ENCODE assay signal across 9 cellular contexts in the genomic region with DNA sequence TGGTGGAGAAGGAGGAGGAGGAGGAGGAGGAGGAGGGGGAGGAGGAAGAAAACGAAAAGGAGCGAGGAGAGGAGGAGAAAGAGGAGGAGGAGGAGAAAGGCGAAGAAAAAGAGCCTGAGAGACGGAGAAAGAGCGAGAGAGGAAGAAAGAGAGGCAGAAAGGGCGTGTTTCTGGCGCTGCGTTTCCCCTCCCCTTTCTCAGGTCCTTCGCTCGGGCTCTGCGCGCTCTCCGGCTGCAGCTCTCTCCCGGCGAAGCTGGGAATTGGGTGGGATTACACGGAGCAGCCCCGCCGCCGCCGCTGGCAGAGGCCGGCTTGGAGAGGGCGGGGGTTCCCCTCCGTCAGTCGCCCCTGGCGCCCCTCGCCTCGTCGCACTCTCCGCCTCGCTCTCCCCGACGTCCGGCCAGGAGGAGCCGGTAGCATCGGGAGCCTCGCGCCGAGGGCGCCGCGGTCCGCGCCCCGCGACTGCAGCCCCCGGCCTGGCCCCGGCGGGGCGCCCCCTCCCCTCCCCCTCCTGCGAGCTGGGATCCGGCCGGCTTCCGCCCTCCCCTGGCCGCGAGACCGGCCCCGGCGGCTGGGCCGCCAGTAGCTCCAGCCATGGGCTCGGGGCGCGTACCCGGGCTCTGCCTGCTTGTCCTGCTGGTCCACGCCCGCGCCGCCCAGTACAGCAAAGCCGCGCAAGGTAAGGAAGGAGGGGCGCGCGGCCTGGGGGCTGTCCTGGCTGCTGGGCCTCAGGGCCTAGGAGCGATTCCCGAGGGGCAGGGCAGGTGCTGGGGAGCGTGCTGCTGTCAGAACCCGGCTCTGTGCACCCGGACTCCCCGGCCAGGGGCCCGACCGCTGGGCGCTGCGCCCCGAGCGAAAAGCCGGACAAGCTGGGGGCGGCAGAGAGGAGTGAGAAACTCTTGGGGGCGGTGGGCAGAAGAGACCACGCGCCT. TPM values are rescaled to one million over a fixed set of nuclear protein-coding genes. Genes with fewer than 3 reads are reported as not detected.
DNase-seq lines count a peak whose midpoint lies in the region; ATAC-seq, FAIRE-seq and TF ChIP-seq lines count a peak whose summit lies in the region.
"Had no signal": no experiment of that assay in that cellular context is flagged by ENCODE, and none has a peak within 500 bp of the region (broad histone marks: within the 10 kb centered on the region; RNA-seq: fewer than 3 reads in every experiment).

TSS of gene SCUBE3 (plus strand) at position 133 of the 933 bp plus-strand sequence. CDS start at position 596, 463 bp downstream.

- TF ChIP-seq POLR2A in A549 (IDR thresholded peaks at IDR 0.05; ENCODE audit: low read length) (no peak), right lobe of liver (IDR thresholded peaks at IDR 0.05) (no peak), thyroid gland (IDR thresholded peaks at IDR 0.05) (peak in 1 of 2 donors; percentile 77)

- no peaks in the 10 kb centered on the region for H3K79me2 ChIP-seq in PC-9 (ENCODE audit: low read depth)

- POLR2A ChIA-PET in A549 (lab: Yijun Ruan, JAX), result interaction anchor here (1.0 kb wide), 1 partner anchor 45 kb away, joined by 3 read pairs; no protein-coding TSS in a partner anchor
- POLR2A ChIA-PET in PC-9 (lab: Charles Lee; ENCODE audit: unreplicated experiment), result no interaction called here

- H4K20me1 ChIP-seq in PC-9 (ENCODE audit: insufficient read depth), result no peaks in the 10 kb centered on the region

- H3K4me1 ChIP-seq in A549 (no peaks in the 10 kb centered on the region), PC-9 (replicated peaks; ENCODE audit: insufficient read depth) (no peaks in the 10 kb centered on the region), right lobe of liver (peaks cover 0 to 13% (median 0%) of the 10 kb centered on the region in 4 donors), thyroid gland (peaks cover 38 to 51% of the 10 kb centered on the region in 2 donors)

- peak; percentile 60 to 72; a peak in 5 of 6 replicates for ATAC-seq in A549
- ATAC-seq in right lobe of liver, result peak; percentile 44 to 56 (median 52)
- ATAC-seq in HG03108 (IDR thresholded peaks at IDR 0.05; ENCODE audit: unreplicated experiment), result no peak

- CTCF ChIA-PET in A549 (lab: Yijun Ruan, JAX) (interaction anchor here (1.1 to 1.2 kb wide), 2 partner anchors 67 to 74 kb away, joined by 3 read pairs; no protein-coding TSS in a partner anchor), PC-9 (lab: Charles Lee) (no interaction called here)

- BruUV-seq in PC-9 (replicated peaks; lab: Mats Ljungman, UMichigan), result no TSS peak

- H3K4me3 ChIP-seq in A549 (peak within 1 kb of the TSS; percentile 58), PC-9 (peak within 1 kb of the TSS; percentile 44; the same call in 1 of the 2 replicates), right lobe of liver (peak within 1 kb of the TSS; percentile 37 to 41 (median 37)), thyroid gland (replicated peaks in 1 of 3) (peak within 1 kb of the TSS; percentile 49 to 59 (median 57))

- H3K9me3 ChIP-seq in A549 (no peaks in the 10 kb centered on the region), PC-9 (ENCODE audit: insufficient read depth, low read depth) (no peaks in the 10 kb centered on the region), right lobe of liver (no peaks in the 10 kb centered on the region), thyroid gland (no peaks in the 10 kb centered on the region)

- peak within 1 kb of the TSS; percentile 97 for H3K4me2 ChIP-seq in A549
- peak within 1 kb of the TSS; percentile 70 for H3K4me2 ChIP-seq in PC-9

- H3F3A ChIP-seq in PC-9 (ENCODE audit: insufficient read depth, low read depth), result no peaks in the 10 kb centered on the region; the same call in 1 of the 2 replicates

- peaks cover 22% of the 10 kb centered on the region for H3K27me3 ChIP-seq in PC-9 (ENCODE audit: insufficient read depth, low read depth)
- peaks cover 0 to 4% of the 10 kb centered on the region in 2 donors for H3K27me3 ChIP-seq in right lobe of liver
- H3K27me3 ChIP-seq in thyroid gland, result no peaks in the 10 kb centered on the region

- WGBS in A549 (ENCODE audit: missing lambda C conversion rate), result 33% methylated on average over 41 of the region's 89 CpGs
- 7% methylated on average over 26 of the region's 89 CpGs for WGBS in right lobe of liver (ENCODE audit: insufficient coverage, low coverage, low lambda C conversion rate, missing lambda C conversion rate)
- WGBS in thyroid gland, 2 donors, result 0 to 1% methylated on average over 45 to 53 of the region's 89 CpGs

- intact Hi-C loops in PC-9 (cut with micrococcal nuclease; ENCODE audit: unreplicated experiment) (no loop called here), right lobe of liver (cut with DNase I) (no loop called here), thyroid gland (cut with DNase I) (no loop called here)

- no peak for FAIRE-seq in A549 (lab: Jason Lieb, UNC)
- FAIRE-seq: colon had no signal

- TF ChIP-seq CTCF in A549 (IDR thresholded peaks at IDR 0.05), result no peak
- TF ChIP-seq CTCF in GM10266 (IDR thresholded peaks at IDR 0.05; ENCODE audit: control insufficient read depth, insufficient read depth, low read depth, missing control alignments), result no peak
- no peak for TF ChIP-seq CTCF in PC-9 (conservative IDR thresholded peaks at IDR 0.05)
- TF ChIP-seq CTCF in right lobe of liver (IDR thresholded peaks at IDR 0.05), result no peak
- no peak for TF ChIP-seq CTCF in thyroid gland (IDR thresholded peaks at IDR 0.05)

- peak in 1 of 2 experiments; percentile 31 for DNase-seq in A549 (ENCODE audit: low read depth in 1 of 2, low spot score in 1 of 2)
- peak; percentile 79 for DNase-seq in GM10266 (ENCODE audit: extremely low spot score)
- DNase-seq in PC-9, result peak in 1 of 2 experiments; percentile 19
- DNase-seq in dermis blood vessel endothelial cell, result peak; percentile 43
- peak in 1 of 3 donors; percentile 24 for DNase-seq in right lobe of liver
- peak; percentile 56 to 71 for DNase-seq in thyroid gland
- no peak for DNase-seq in SHP77 (lab: John Stamatoyannopoulos, UW)

- H2AFZ ChIP-seq in PC-9, result no peak within 1 kb of the TSS

- H3K36me3 ChIP-seq in PC-9 (ENCODE audit: low read depth), result no peaks in the 10 kb centered on the region
- no peaks in the 10 kb centered on the region for H3K36me3 ChIP-seq in right lobe of liver
- H3K36me3 ChIP-seq in thyroid gland, result no peaks in the 10 kb centered on the region

- TF ChIP-seq EP300 in A549 (IDR thresholded peaks at IDR 0.05), result no peak

- H3K27ac ChIP-seq in A549 (peak within 1 kb of the TSS; percentile 50 to 83; a peak in 5 of 6 replicates), PC-9 (no peak within 1 kb of the TSS), right lobe of liver (no peak within 1 kb of the TSS), thyroid gland (peak within 1 kb of the TSS; percentile 44 to 90 (median 79))

- no peaks in the 10 kb centered on the region for H3K9me2 ChIP-seq in PC-9 (ENCODE audit: insufficient read depth)

- no peak for TF ChIP-seq RAD21 in A549 (conservative IDR thresholded peaks at IDR 0.05 in 1 of 2, IDR thresholded peaks at IDR 0.05 in 1 of 2)

TF ChIP-seq in A549, 52 proteins besides CTCF, POLR2A, EP300 and RAD21:
- no peak for TF ChIP-seq RFX5 (IDR thresholded peaks at IDR 0.05)
- TF ChIP-seq SMC3 (IDR thresholded peaks at IDR 0.05), result no peak

RNA-seq across cellular contexts. Expression of gene SCUBE3, which starts in this region (rescaled TPM):
- polyA plus RNA-seq in A549 (2011; rRNA removed), result 0.06 and 0.09 TPM in 2 replicates
- 0.03 and 0.05 TPM in 2 replicates for polyA plus RNA-seq in A549 (2012; cell fraction: cytosol; rRNA removed)
- polyA plus RNA-seq in A549 (2012; cell fraction: nucleus; rRNA removed), result 0.11 TPM in 2 replicates
- polyA plus RNA-seq in A549 (2017; fragmentation: RNase III; extraction: RNeasy Plus Mini Kit Qiagen cat#74134 plus additional on column Dnase treatment), result 0.07 to 0.13 TPM (median 0.09 TPM) in 3 replicates
- 0.04 and 0.15 TPM in 2 replicates for polyA minus RNA-seq in A549 (2011; rRNA and poly(A)+ RNA removed)
- total RNA-seq in PC-9 (2021), result 0.10 and 0.17 TPM in 2 replicates
- 0.85 and 1.7 TPM in 2 replicates for total RNA-seq in dermis blood vessel endothelial cell
- under 1 TPM in 4 of 6 experiments, not detected in 2; 0.05 to 0.11 (median 0.07) TPM for total RNA-seq in right lobe of liver
- total RNA-seq in thyroid gland, result 100 to 1,000 TPM in 1 of 4 donors, 10 to 100 TPM in 3; 45.5 to 119 (median 66.3) TPM

Comparison
In these comparisons a context has a peak if more than half of its experiments do, and no peak if none do; other contexts are left out.
1. RNA of gene SCUBE3 (total RNA-seq): 45.5 to 119 TPM in thyroid gland; 0.85 to 1.7 TPM in dermis blood vessel endothelial cell, 0.10 to 0.17 TPM in PC-9 and 0.05 to 0.11 TPM in right lobe of liver; every median in the first group is over 10 times any median in the second.
2. Peak in ATAC-seq, H3K4me3 ChIP-seq, H3K27ac ChIP-seq and H3K4me2 ChIP-seq in A549; RNA of the gene not detected or under 1 TPM.
3. Peak in ATAC-seq and H3K4me3 ChIP-seq in right lobe of liver; RNA of the gene not detected or under 1 TPM.
4. DNase-seq: peak in GM10266 (single experiment), dermis blood vessel endothelial cell (single experiment) and thyroid gland (2 of 2); none in SHP77 (0 of 2).
5. H3K27ac ChIP-seq: peak in thyroid gland (3 of 3); none in PC-9 (single experiment) and right lobe of liver (0 of 3).
6. Peak in every context shown above with its lines, with median percentiles within 50 percentile points of each other: H3K4me3 ChIP-seq.